12 cellular contexts compared by ENCODE assay signal in the genomic region with DNA sequence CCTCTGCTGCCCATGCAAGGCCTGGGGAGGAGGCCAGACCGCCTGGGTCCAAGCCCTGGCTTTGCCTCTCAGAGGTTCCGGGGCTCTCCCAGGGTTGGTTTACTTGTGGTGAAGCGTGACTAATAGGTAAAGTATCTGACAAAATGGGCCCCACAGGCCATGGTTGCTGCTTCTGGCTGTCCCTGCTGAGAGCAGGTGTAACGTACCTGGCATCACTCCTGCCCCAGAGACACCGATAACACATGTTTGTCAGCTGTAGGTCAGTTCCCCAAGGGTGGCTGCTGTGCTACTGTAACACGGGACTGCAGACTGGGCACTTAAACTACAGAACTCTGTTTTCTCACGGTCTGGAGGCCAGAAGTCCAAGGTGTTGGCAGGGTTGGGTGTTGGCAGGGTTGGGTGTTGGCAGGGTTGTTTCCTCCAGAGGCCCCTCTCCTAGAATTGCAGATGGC. TPM values are rescaled to one million over a fixed set of nuclear protein-coding genes. Genes with fewer than 3 reads are reported as not detected.
A peak's percentile ranks its signal among the peaks of the same experiment; 100 is the strongest.
DNase-seq lines count a peak whose midpoint lies in the region; FAIRE-seq and TF ChIP-seq lines count a peak whose summit lies in the region.
"Had no signal": no experiment of that assay in that cellular context is flagged by ENCODE, and none has a peak within 500 bp of the region (broad histone marks: within the 10 kb centered on the region; RNA-seq: fewer than 3 reads in every experiment).

No MANE protein-coding gene starts in this region.

- H3K36me3 ChIP-seq in bronchial epithelial cell (ENCODE audit: control insufficient read depth, insufficient read depth, low read length) (no peaks in the 10 kb centered on the region), sigmoid colon (no peaks in the 10 kb centered on the region), adrenal gland (replicated peaks in 1 of 2) (no peaks in the 10 kb centered on the region)

- 20 to 64% methylated on average over 7 of the region's 7 CpGs for WGBS in sigmoid colon, 2 donors
- 85 to 100% (median 91%) methylated on average over 2 to 7 of the region's 7 CpGs for WGBS in adrenal gland, 4 donors

- H3K9me3 ChIP-seq in sigmoid colon (no peaks in the 10 kb centered on the region), adrenal gland (replicated peaks in 1 of 3) (no peaks in the 10 kb centered on the region)

- DNase-seq in NCI-H1105 treated with DMSO at 0.1 percent for 48 hours (lab: John Stamatoyannopoulos, UW), result peak; percentile 15
- DNase-seq in NCI-H1105 (lab: John Stamatoyannopoulos, UW), result no peak
- DNase-seq in NCI-H2107 (lab: John Stamatoyannopoulos, UW), result peak; percentile 73
- peak; percentile 78 for DNase-seq in bronchial epithelial cell (ENCODE audit: low read depth)
- DNase-seq in sigmoid colon, result no peak
- no peak for DNase-seq in SIG-M5 (lab: John Stamatoyannopoulos, UW)
- DNase-seq in dedifferentiated amniotic fluid mesenchymal stem cell (ENCODE audit: extremely low spot score), result no peak
- no peak for DNase-seq in adrenal gland
- DNase-seq: T-helper 17 cell had no signal

- FAIRE-seq in bronchial epithelial cell (lab: Jason Lieb, UNC), result no peak
- FAIRE-seq: A204.1 had no signal

- H3K4me3 ChIP-seq in bronchial epithelial cell (ENCODE audit: low read depth, low read length) (no peak overlapping the region), sigmoid colon (no peak overlapping the region), adrenal gland (no peak overlapping the region)

- H3K4me1 ChIP-seq in sigmoid colon (peaks cover 0 to 41% (median 20%) of the 10 kb centered on the region in 4 donors), adrenal gland (replicated peaks in 1 of 2) (peaks cover 3 to 4% of the 10 kb centered on the region in 2 donors)

- TF ChIP-seq CTCF in bronchial epithelial cell (IDR thresholded peaks at IDR 0.05; ENCODE audit: insufficient read depth, low read length, severe bottlenecking) (no peak), sigmoid colon (IDR thresholded peaks at IDR 0.05) (no peak), adrenal gland (IDR thresholded peaks at IDR 0.05) (no peak)

- H3K27me3 ChIP-seq in bronchial epithelial cell (ENCODE audit: control insufficient read depth, insufficient read depth, low read length) (no peaks in the 10 kb centered on the region), sigmoid colon (no peaks in the 10 kb centered on the region), adrenal gland (no peaks in the 10 kb centered on the region)

- no peak for TF ChIP-seq POLR2A in sigmoid colon (IDR thresholded peaks at IDR 0.05)
- TF ChIP-seq POLR2A in adrenal gland (IDR thresholded peaks at IDR 0.05), result no peak

- intact Hi-C loops in sigmoid colon (cut with DNase I), result no loop called here
- intact Hi-C loops in adrenal gland (cut with DNase I), result loop anchor here (5.0 kb wide), 4 partner anchors 147 to 292 kb away; a partner anchor contains a TSS

- no peak for TF ChIP-seq EP300 in sigmoid colon (IDR thresholded peaks at IDR 0.05)

- peak overlapping the region in 3 of 4 donors; percentile 3 to 70 (median 44) for H3K27ac ChIP-seq in sigmoid colon
- H3K27ac ChIP-seq in adrenal gland, result no peak overlapping the region
- H3K27ac ChIP-seq: epithelial cell of prostate, KMS-11 had no signal

RNA-seq across cellular contexts. Expression of a gene that starts 34.1 kb away (rescaled TPM):
- total RNA-seq in bronchial epithelial cell (319 and 715 TPM in 2 replicates), sigmoid colon (10 to 100 TPM; 44.6 to 84.4 (median 53.7) TPM), adrenal gland (10 to 100 TPM; 11.0 to 74.0 (median 23.1) TPM)
- polyA plus RNA-seq in sigmoid colon (10 to 100 TPM; 34.8 to 88.2 (median 54.3) TPM), adrenal gland (100 to 1,000 TPM in 1 of 3 donors, 10 to 100 TPM in 1, 1 to 10 TPM in 1; 6.4 to 204 (median 10.2) TPM)

Comparison
In these comparisons a context has a peak if more than half of its experiments do, and no peak if none do; other contexts are left out.
1. DNase-seq: peak in NCI-H1105 treated with DMSO at 0.1 percent for 48 hours (single experiment), NCI-H2107 (single experiment) and bronchial epithelial cell (single experiment); none in NCI-H1105 (single experiment), sigmoid colon (single experiment), SIG-M5 (single experiment), dedifferentiated amniotic fluid mesenchymal stem cell (single experiment) and adrenal gland (0 of 7).
2. H3K27ac ChIP-seq: peak in sigmoid colon (3 of 4); none in adrenal gland (0 of 5).